Comparison of ENCODE assay signal across 1 cellular context in genomic region chr6:86537311-86537861, GRCh38.
TF ChIP-seq lines count a peak whose summit lies in the region.

No MANE protein-coding gene starts in this region.

TF ChIP-seq in SK-N-SH treated with all-trans-retinoic acid at 6 μM for 48 hours, 23 proteins besides CTCF, POLR2A, EP300 and RAD21 (continued from another document):
- TF ChIP-seq, protein P1, sequence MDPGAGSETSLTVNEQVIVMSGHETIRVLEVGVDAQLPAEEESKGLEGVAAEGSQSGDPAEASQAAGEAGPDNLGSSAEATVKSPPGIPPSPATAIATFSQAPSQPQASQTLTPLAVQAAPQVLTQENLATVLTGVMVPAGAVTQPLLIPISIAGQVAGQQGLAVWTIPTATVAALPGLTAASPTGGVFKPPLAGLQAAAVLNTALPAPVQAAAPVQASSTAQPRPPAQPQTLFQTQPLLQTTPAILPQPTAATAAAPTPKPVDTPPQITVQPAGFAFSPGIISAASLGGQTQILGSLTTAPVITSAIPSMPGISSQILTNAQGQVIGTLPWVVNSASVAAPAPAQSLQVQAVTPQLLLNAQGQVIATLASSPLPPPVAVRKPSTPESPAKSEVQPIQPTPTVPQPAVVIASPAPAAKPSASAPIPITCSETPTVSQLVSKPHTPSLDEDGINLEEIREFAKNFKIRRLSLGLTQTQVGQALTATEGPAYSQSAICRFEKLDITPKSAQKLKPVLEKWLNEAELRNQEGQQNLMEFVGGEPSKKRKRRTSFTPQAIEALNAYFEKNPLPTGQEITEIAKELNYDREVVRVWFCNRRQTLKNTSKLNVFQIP (CRISPR knock-in tag; IDR thresholded peaks at IDR 0.05; ENCODE audit: borderline replicate concordance, low read depth): no peak; the same call in 1 of the 2 replicates
